In the genomic region with DNA sequence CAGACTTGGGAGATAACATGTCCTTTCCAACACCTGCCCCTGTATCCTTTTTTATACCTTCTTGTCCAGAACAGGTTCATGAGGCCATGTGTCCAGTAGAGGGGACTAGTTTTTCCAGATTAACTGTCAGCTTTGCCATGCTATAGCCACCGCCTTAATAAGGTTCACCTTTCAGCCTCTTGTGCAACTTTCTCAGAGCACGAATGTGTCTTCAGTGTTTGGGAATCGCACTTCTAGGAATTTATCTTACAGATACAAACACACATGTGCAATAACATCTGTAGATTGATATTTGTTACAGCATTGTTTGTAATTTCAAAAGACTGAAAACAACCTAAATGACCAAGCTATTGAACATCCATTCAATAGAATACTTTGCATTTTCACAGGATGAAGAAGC, we compare ENCODE assay signal across 24 cellular contexts. TPM values are rescaled to one million over a fixed set of nuclear protein-coding genes. Genes with fewer than 3 reads are reported as not detected.
DNase-seq lines count a peak whose midpoint lies in the region; ATAC-seq, FAIRE-seq and TF ChIP-seq lines count a peak whose summit lies in the region.
"Had no signal": no experiment of that assay in that cellular context is flagged by ENCODE, and none has a peak within 500 bp of the region (broad histone marks: within the 10 kb centered on the region; RNA-seq: fewer than 3 reads in every experiment).

No MANE protein-coding gene starts in this region.

- no peaks in the 10 kb centered on the region for H3K4me1 Mint-ChIP-seq in CD4-positive, alpha-beta T cell (ENCODE audit: low read depth)

- H3K36me3 Mint-ChIP-seq in CD4-positive, alpha-beta T cell (ENCODE audit: low read depth), result peaks cover 5% of the 10 kb centered on the region

- CTCF ChIA-PET in CD4-positive, alpha-beta T cell (lab: Charles Lee), result no interaction called here

- H3K4me3 Mint-ChIP-seq in CD4-positive, alpha-beta T cell, result no peak overlapping the region

- TF ChIP-seq CTCF in VCaP (conservative IDR thresholded peaks at IDR 0.05), result peak; percentile 19; the same call in 1 of the 2 replicates
- no peak for TF ChIP-seq CTCF in CD4-positive, alpha-beta T cell (IDR thresholded peaks at IDR 0.05)

- DNase-seq in NCI-H146 (lab: John Stamatoyannopoulos, UW), result peak; percentile 27
- no peak for DNase-seq in NCI-H146 treated with DMSO at 0.1 percent for 48 hours (lab: John Stamatoyannopoulos, UW; ENCODE audit: unreplicated experiment)
- DNase-seq in HTR-8/SVneo (ENCODE audit: insufficient read length, low spot score), result no peak
- DNase-seq in renal cortical epithelial cell (ENCODE audit: low read depth), result peak; percentile 2
- DNase-seq in H4 (ENCODE audit: low spot score), result no peak
- no peak for DNase-seq in CD4-positive, alpha-beta T cell
- DNase-seq: 8988T, AML-193, C1 segment of cervical spinal cord, DMS79, KG1, NCI-H1092, NCI-H1436 treated with DMSO at 0.1 percent for 48 hours, NCI-H2081, NCI-H2171, NCI-H446, NCI-H526, Right ventricle myocardium superior had no signal

- H3K27ac Mint-ChIP-seq in CD4-positive, alpha-beta T cell, result no peak overlapping the region

- intact Hi-C loops in CD4-positive, alpha-beta T cell (cut with DNase I, micrococcal nuclease), result no loop called here

- ATAC-seq in CD4-positive, alpha-beta T cell (ENCODE audit: poor library complexity), result no peak

- POLR2A ChIA-PET in CD4-positive, alpha-beta T cell (lab: Charles Lee), result no interaction called here

- peaks cover 24% of the 10 kb centered on the region for H3K9me3 ChIP-seq in CD4-positive, alpha-beta T cell (ENCODE audit: control insufficient read depth, low read length)

- H3K27me3 Mint-ChIP-seq in CD4-positive, alpha-beta T cell, result peaks cover 17% of the 10 kb centered on the region

- no peak overlapping the region for H3K27ac ChIP-seq in VCaP
- no peak overlapping the region for H3K27ac ChIP-seq in CD4-positive, alpha-beta T cell (ENCODE audit: low read depth, low read length)

- H3K9me3 Mint-ChIP-seq in CD4-positive, alpha-beta T cell, result peaks cover 17% of the 10 kb centered on the region

- FAIRE-seq in HTR-8/SVneo (lab: Jason Lieb, UNC), result peak; percentile 23
- FAIRE-seq: H54 had no signal

- H3K27me3 ChIP-seq in CD4-positive, alpha-beta T cell (ENCODE audit: control insufficient read depth, insufficient read depth, low read length), result no peaks in the 10 kb centered on the region

RNA-seq across cellular contexts. Expression of a gene that starts 21.4 kb away (rescaled TPM):
- not detected in 2 replicates for total RNA-seq in renal cortical epithelial cell
- not detected in 2 replicates for total RNA-seq in H4 (2014; rRNA removed; shearing (Covaris generic))
- not detected for total RNA-seq in CD4-positive, alpha-beta T cell
- total RNA-seq: MCF 10A; Right ventricle myocardium superior; RPMI7951; SK-MEL-5; T-helper 1 cell treated with Interleukin-12 subunit alpha and Interleukin-12 subunit beta and Interleukin-4 antibody, amounts not matched to agents 30 ng/mL and 1 ng/mL, for 36 hours had no signal

Comparison
In these comparisons a context has a peak if more than half of its experiments do, and no peak if none do; other contexts are left out.
1. DNase-seq: peak in NCI-H146 (single experiment) and renal cortical epithelial cell (single experiment); none in NCI-H146 treated with DMSO at 0.1 percent for 48 hours (single experiment), HTR-8/SVneo (single experiment), H4 (single experiment) and CD4-positive, alpha-beta T cell (0 of 10).